Comparison of ENCODE assay signal across 9 cellular contexts in genomic region chr20:62899633-62900051, GRCh38. TPM values are rescaled to one million over a fixed set of nuclear protein-coding genes. Genes with fewer than 3 reads are reported as not detected.
DNase-seq lines count a peak whose midpoint lies in the region; ATAC-seq and TF ChIP-seq lines count a peak whose summit lies in the region.
"Had no signal": no experiment of that assay in that cellular context is flagged by ENCODE, and none has a peak within 500 bp of the region (broad histone marks: within the 10 kb centered on the region; RNA-seq: fewer than 3 reads in every experiment).

No MANE protein-coding gene starts in this region.

- peak overlapping the region; percentile 80 for H3K27ac Mint-ChIP-seq in activated CD4-positive, alpha-beta T cell treated with anti-CD3 and anti-CD28 coated beads, Interleukin-2, amount 10 ng/mL, durations not matched to agents 7 days and 5 days
- H3K27ac Mint-ChIP-seq in CD14-positive monocyte = peak overlapping the region in 1 of 7 donors; percentile 50

- H3K36me3 Mint-ChIP-seq in activated CD4-positive, alpha-beta T cell treated with anti-CD3 and anti-CD28 coated beads, Interleukin-2, amount 10 ng/mL, durations not matched to agents 7 days and 5 days (ENCODE audit: low read depth) = peaks cover 37% of the 10 kb centered on the region
- peaks cover 56 to 62% of the 10 kb centered on the region in 2 donors for H3K36me3 Mint-ChIP-seq in CD14-positive monocyte

- H3K36me3 ChIP-seq in iPS-20b (ENCODE audit: insufficient read depth, low read depth, low read length) = peaks cover 62% of the 10 kb centered on the region

- intact Hi-C loops in CD14-positive monocyte (cut with micrococcal nuclease) = loop anchor here (1.0 to 2.0 kb wide), 2 partner anchors 109 to 110 kb away; no protein-coding TSS in a partner anchor

- TF ChIP-seq CTCF in VCaP (conservative IDR thresholded peaks at IDR 0.05) (no peak), CD14-positive monocyte (IDR thresholded peaks at IDR 0.05) (no peak)

- POLR2A ChIA-PET in activated CD4-positive, alpha-beta T cell treated with anti-CD3 and anti-CD28 coated beads, Interleukin-2, amount 10 ng/mL, durations not matched to agents 7 days and 5 days (lab: Charles Lee) = no interaction called here

- no peak overlapping the region for H3K9ac ChIP-seq in iPS-20b (ENCODE audit: low read depth, low read length)

- H3K4me3 Mint-ChIP-seq in activated CD4-positive, alpha-beta T cell treated with anti-CD3 and anti-CD28 coated beads, Interleukin-2, amount 10 ng/mL, durations not matched to agents 7 days and 5 days = no peak overlapping the region
- H3K4me3 Mint-ChIP-seq in CD14-positive monocyte = no peak overlapping the region

- no peaks in the 10 kb centered on the region for H3K9me3 ChIP-seq in iPS-20b (ENCODE audit: insufficient read depth, low read depth, low read length)
- H3K9me3 ChIP-seq: adrenal gland had no signal

- peak overlapping the region; percentile 32; the same call in 1 of the 2 replicates for H3K4me3 ChIP-seq in iPS-20b (ENCODE audit: low read length)
- H3K4me3 ChIP-seq: adrenal gland had no signal

- peaks cover 41% of the 10 kb centered on the region for H3K4me1 Mint-ChIP-seq in activated CD4-positive, alpha-beta T cell treated with anti-CD3 and anti-CD28 coated beads, Interleukin-2, amount 10 ng/mL, durations not matched to agents 7 days and 5 days
- peaks cover 9% of the 10 kb centered on the region for H3K4me1 Mint-ChIP-seq in CD14-positive monocyte

- ATAC-seq in HG02973 (IDR thresholded peaks at IDR 0.05; ENCODE audit: unreplicated experiment) = no peak

- no peaks in the 10 kb centered on the region for H3K27me3 Mint-ChIP-seq in activated CD4-positive, alpha-beta T cell treated with anti-CD3 and anti-CD28 coated beads, Interleukin-2, amount 10 ng/mL, durations not matched to agents 7 days and 5 days
- H3K27me3 Mint-ChIP-seq in CD14-positive monocyte (ENCODE audit: low read depth in 3 of 3) = peaks cover 0 to 5% (median 1%) of the 10 kb centered on the region in 3 donors

- no peaks in the 10 kb centered on the region for H3K9me3 Mint-ChIP-seq in activated CD4-positive, alpha-beta T cell treated with anti-CD3 and anti-CD28 coated beads, Interleukin-2, amount 10 ng/mL, durations not matched to agents 7 days and 5 days
- no peaks in the 10 kb centered on the region for H3K9me3 Mint-ChIP-seq in CD14-positive monocyte

- H3K27me3 ChIP-seq in iPS-20b (ENCODE audit: insufficient read depth, low read length) = no peaks in the 10 kb centered on the region
- H3K27me3 ChIP-seq: adrenal gland had no signal

- no peak for DNase-seq in activated CD4-positive, alpha-beta T cell treated with anti-CD3 and anti-CD28 coated beads, Interleukin-2, amount 10 ng/mL, durations not matched to agents 7 days and 5 days
- no peak for DNase-seq in activated CD4-positive, alpha-beta T cell treated with anti-CD3 and anti-CD28 coated beads for 48 hours
- DNase-seq in superior temporal gyrus (ENCODE audit: extremely low spot score) (peak; percentile 41), COLO829 (ENCODE audit: low spot score) (no peak), CD14-positive monocyte (ENCODE audit: low spot score) (no peak)

- CTCF ChIA-PET in activated CD4-positive, alpha-beta T cell treated with anti-CD3 and anti-CD28 coated beads, Interleukin-2, amount 10 ng/mL, durations not matched to agents 7 days and 5 days (lab: Charles Lee) = interaction anchor here (0.8 to 1.6 kb wide), 8 partner anchors 8 to 79 kb away, joined by 3 to 5 read pairs (median 3); no protein-coding TSS in a partner anchor

- H3K4me1 ChIP-seq in iPS-20b (ENCODE audit: insufficient read depth, low read length) = peaks cover 14% of the 10 kb centered on the region

- peak overlapping the region; percentile 81 for H3K27ac ChIP-seq in VCaP
- H3K27ac ChIP-seq in iPS-20b (ENCODE audit: low read length) = no peak overlapping the region

RNA-seq across cellular contexts. Expression of gene DIDO1, which starts 26.7 kb away (rescaled TPM):
- total RNA-seq in activated CD4-positive, alpha-beta T cell treated with anti-CD3 and anti-CD28 coated beads, Interleukin-2, amount 10 ng/mL, durations not matched to agents 7 days and 5 days = 10 to 100 TPM; 78.3 to 79.4 TPM
- polyA plus RNA-seq in CD14-positive monocyte = 10 to 100 TPM in 1 of 2 donors, 1 to 10 TPM in 1; 8.5 to 12.9 TPM

RNA-seq across cellular contexts. Expression of gene TCFL5, which starts 38.0 kb away (rescaled TPM):
- total RNA-seq in activated CD4-positive, alpha-beta T cell treated with anti-CD3 and anti-CD28 coated beads, Interleukin-2, amount 10 ng/mL, durations not matched to agents 7 days and 5 days = 1 to 10 TPM; 7.9 to 8.4 TPM
- under 1 TPM; 0.38 to 0.89 TPM for polyA plus RNA-seq in CD14-positive monocyte

RNA-seq across cellular contexts. Expression of gene GID8, which starts 38.3 kb away (rescaled TPM):
- 10 to 100 TPM; 32.5 to 35.1 TPM for total RNA-seq in activated CD4-positive, alpha-beta T cell treated with anti-CD3 and anti-CD28 coated beads, Interleukin-2, amount 10 ng/mL, durations not matched to agents 7 days and 5 days
- 10 to 100 TPM; 12.4 to 12.7 TPM for polyA plus RNA-seq in CD14-positive monocyte

RNA-seq across cellular contexts. Expression of gene SLC17A9, which starts 52.9 kb away (rescaled TPM):
- 10 to 100 TPM; 11.6 to 12.6 TPM for total RNA-seq in activated CD4-positive, alpha-beta T cell treated with anti-CD3 and anti-CD28 coated beads, Interleukin-2, amount 10 ng/mL, durations not matched to agents 7 days and 5 days
- polyA plus RNA-seq in CD14-positive monocyte = under 1 TPM; 0.81 to 0.82 TPM
